Comparison of ENCODE assay signal across 22 cellular contexts in genomic region chr11:85939099-85940015, GRCh38.
DNase-seq lines count a peak whose midpoint lies in the region; ATAC-seq lines count a peak whose summit lies in the region.
"Had no signal": no experiment of that assay in that cellular context is flagged by ENCODE, and none has a peak within 500 bp of the region (broad histone marks: within the 10 kb centered on the region; RNA-seq: fewer than 3 reads in every experiment).

No MANE protein-coding gene starts in this region.

- peak overlapping the region; percentile 31 for H3K27ac Mint-ChIP-seq in activated T-cell treated with anti-CD3 and anti-CD28 coated beads, Interleukin-2, amount 50 U/mL, for 24 hours
- peak overlapping the region; percentile 3 for H3K27ac Mint-ChIP-seq in stimulated activated effector memory CD8-positive, alpha-beta T cell treated with anti-CD3 and anti-CD28 coated beads, Interleukin-12 subunit alpha, Interleukin-12 subunit beta, amount 100 ng/mL, for 72 hours
- H3K27ac Mint-ChIP-seq: activated naive CD8-positive, alpha-beta T cell treated with anti-CD3 and anti-CD28 coated beads, Interleukin-2, amount 10 ng/mL, durations not matched to agents 7 days and 5 days; CD14-positive monocyte; nephron progenitor cell had no signal

- DNase-seq in DMS153 (lab: John Stamatoyannopoulos, UW): peak; percentile 24
- no peak for DNase-seq in DMS153 treated with DMSO at 0.1 percent for 48 hours (lab: John Stamatoyannopoulos, UW; ENCODE audit: unreplicated experiment)
- no peak for DNase-seq in activated T-cell treated with anti-CD3 and anti-CD28 coated beads, Interleukin-2, amount 50 U/mL, for 24 hours
- DNase-seq in activated T-cell treated with anti-CD3 and anti-CD28 coated beads, Interleukin-2, amount 50 U/mL, for 48 hours: no peak
- peak; percentile 25 for DNase-seq in NCI-H748 treated with DMSO at 0.1 percent for 48 hours (lab: John Stamatoyannopoulos, UW)
- no peak for DNase-seq in stimulated activated effector memory CD8-positive, alpha-beta T cell treated with anti-CD3 and anti-CD28 coated beads, Interleukin-12 subunit alpha, Interleukin-12 subunit beta, amount 100 ng/mL, for 72 hours (ENCODE audit: low spot score in 2 of 2)
- DNase-seq in MV-4-11 (lab: John Stamatoyannopoulos, UW): no peak
- DNase-seq: activated CD4-positive, alpha-beta T cell treated with anti-CD3 and anti-CD28 coated beads for 48 hours; activated effector memory CD4-positive, alpha-beta T cell treated with anti-CD3 and anti-CD28 coated beads, Interleukin-2, amount 50 U/mL, for 16 hours; activated naive CD8-positive, alpha-beta T cell treated with anti-CD3 and anti-CD28 coated beads, Interleukin-2, amount 10 ng/mL, durations not matched to agents 7 days and 5 days; foreskin melanocyte; NCI-H1048; NCI-H2081 treated with DMSO at 0.1 percent for 48 hours; NCI-H345; nephron progenitor cell; RPMI8226; SJCRH30; stimulated activated CD4-positive, alpha-beta T cell treated with anti-CD3 and anti-CD28 coated beads, Interleukin-4, amount 100 ng/mL, for 24 hours; T-helper 9 cell; transverse colon had no signal

- ATAC-seq in stimulated activated effector memory CD8-positive, alpha-beta T cell treated with anti-CD3 and anti-CD28 coated beads, Interleukin-12 subunit alpha, Interleukin-12 subunit beta, amount 100 ng/mL, for 72 hours: peak; percentile 96
- ATAC-seq in GM19035 (IDR thresholded peaks at IDR 0.05; ENCODE audit: unreplicated experiment): no peak

- no peak overlapping the region for H3K4me3 Mint-ChIP-seq in activated T-cell treated with anti-CD3 and anti-CD28 coated beads, Interleukin-2, amount 50 U/mL, for 24 hours
- H3K4me3 Mint-ChIP-seq in stimulated activated effector memory CD8-positive, alpha-beta T cell treated with anti-CD3 and anti-CD28 coated beads, Interleukin-12 subunit alpha, Interleukin-12 subunit beta, amount 100 ng/mL, for 72 hours: no peak overlapping the region
- H3K4me3 Mint-ChIP-seq: activated naive CD8-positive, alpha-beta T cell treated with anti-CD3 and anti-CD28 coated beads, Interleukin-2, amount 10 ng/mL, durations not matched to agents 7 days and 5 days; CD14-positive monocyte; nephron progenitor cell had no signal

- no peaks in the 10 kb centered on the region for H3K27me3 Mint-ChIP-seq in activated T-cell treated with anti-CD3 and anti-CD28 coated beads, Interleukin-2, amount 50 U/mL, for 24 hours
- H3K27me3 Mint-ChIP-seq: activated naive CD8-positive, alpha-beta T cell treated with anti-CD3 and anti-CD28 coated beads, Interleukin-2, amount 10 ng/mL, durations not matched to agents 7 days and 5 days had no signal

- H3K36me3 Mint-ChIP-seq in activated T-cell treated with anti-CD3 and anti-CD28 coated beads, Interleukin-2, amount 50 U/mL, for 24 hours (ENCODE audit: low read depth): no peaks in the 10 kb centered on the region
- H3K36me3 Mint-ChIP-seq in stimulated activated effector memory CD8-positive, alpha-beta T cell treated with anti-CD3 and anti-CD28 coated beads, Interleukin-12 subunit alpha, Interleukin-12 subunit beta, amount 100 ng/mL, for 72 hours: no peaks in the 10 kb centered on the region

- H3K9me3 Mint-ChIP-seq in activated T-cell treated with anti-CD3 and anti-CD28 coated beads, Interleukin-2, amount 50 U/mL, for 24 hours: no peaks in the 10 kb centered on the region
- no peaks in the 10 kb centered on the region for H3K9me3 Mint-ChIP-seq in stimulated activated effector memory CD8-positive, alpha-beta T cell treated with anti-CD3 and anti-CD28 coated beads, Interleukin-12 subunit alpha, Interleukin-12 subunit beta, amount 100 ng/mL, for 72 hours
- H3K9me3 Mint-ChIP-seq: activated naive CD8-positive, alpha-beta T cell treated with anti-CD3 and anti-CD28 coated beads, Interleukin-2, amount 10 ng/mL, durations not matched to agents 7 days and 5 days had no signal

- peaks cover 13% of the 10 kb centered on the region for H3K4me1 Mint-ChIP-seq in activated T-cell treated with anti-CD3 and anti-CD28 coated beads, Interleukin-2, amount 50 U/mL, for 24 hours (ENCODE audit: low read depth)
- peaks cover 15% of the 10 kb centered on the region for H3K4me1 Mint-ChIP-seq in stimulated activated effector memory CD8-positive, alpha-beta T cell treated with anti-CD3 and anti-CD28 coated beads, Interleukin-12 subunit alpha, Interleukin-12 subunit beta, amount 100 ng/mL, for 72 hours
- H3K4me1 Mint-ChIP-seq: nephron progenitor cell had no signal

Comparison
In these comparisons a context has a peak if more than half of its experiments do, and no peak if none do; other contexts are left out.
1. DNase-seq: peak in DMS153 (single experiment) and NCI-H748 treated with DMSO at 0.1 percent for 48 hours (single experiment); none in DMS153 treated with DMSO at 0.1 percent for 48 hours (single experiment), activated T-cell treated with anti-CD3 and anti-CD28 coated beads, Interleukin-2, amount 50 U/mL, for 24 hours (single experiment), activated T-cell treated with anti-CD3 and anti-CD28 coated beads, Interleukin-2, amount 50 U/mL, for 48 hours (0 of 2), stimulated activated effector memory CD8-positive, alpha-beta T cell treated with anti-CD3 and anti-CD28 coated beads, Interleukin-12 subunit alpha, Interleukin-12 subunit beta, amount 100 ng/mL, for 72 hours (0 of 2) and MV-4-11 (single experiment).